In genomic region chr9:97553841-97554240, GRCh38 we compare ENCODE assay signal across 23 cellular contexts. TPM values are rescaled to one million over a fixed set of nuclear protein-coding genes. Genes with fewer than 3 reads are reported as not detected.
"Had no signal": no experiment of that assay in that cellular context is flagged by ENCODE, and none has a peak within 500 bp of the region (broad histone marks: within the 10 kb centered on the region; RNA-seq: fewer than 3 reads in every experiment).

No MANE protein-coding gene starts in this region.

- DNase-seq: cerebellar nuclear complex; effector CD8-positive, alpha-beta T cell; endodermal cell; foreskin keratinocyte; glutamatergic neuron; heart right ventricle; hippocampal formation; left colon; left ventricle myocardium superior; lower lobe of right lung; natural killer cell; sigmoid colon; stimulated activated CD4-positive, alpha-beta T cell treated with anti-CD3 and anti-CD28 coated beads, Interleukin-2, amount 100 ng/mL, for 24 hours; stimulated activated CD4-positive, alpha-beta T cell treated with anti-CD3 and anti-CD28 coated beads, Interleukin-4, amount 100 ng/mL, for 24 hours; stimulated activated naive CD4-positive, alpha-beta T cell treated with Interleukin-2 at 50 U/mL for 16 hours; stomach; upper lobe of left lung had no signal

- H3K36me3 ChIP-seq: neutrophil, upper lobe of left lung had no signal

- H3K27ac ChIP-seq: epithelial cell of prostate, foreskin keratinocyte, lower lobe of right lung, neutrophil, parathyroid adenoma, stomach, upper lobe of left lung had no signal

- ATAC-seq: esophagus mucosa; foreskin keratinocyte; heart right ventricle; left colon; left ventricle myocardium superior; lower lobe of right lung; natural killer cell; stimulated activated effector memory CD8-positive, alpha-beta T cell treated with anti-CD3 and anti-CD28 coated beads, Interleukin-12 subunit alpha, Interleukin-12 subunit beta, amount 100 ng/mL, for 72 hours had no signal

- H3K9me3 ChIP-seq: heart right ventricle, lower lobe of right lung, neutrophil, stomach, upper lobe of left lung had no signal

- H3K4me3 ChIP-seq: heart right ventricle, lower lobe of right lung, sigmoid colon, stomach, tibial nerve, upper lobe of left lung had no signal

- H3K4me1 ChIP-seq: foreskin keratinocyte had no signal

- H3K27me3 ChIP-seq: heart right ventricle, sigmoid colon, stomach, tibial nerve, upper lobe of left lung had no signal

RNA-seq across cellular contexts. Expression of gene TMOD1, which starts 52.4 kb away (rescaled TPM):
- total RNA-seq: foreskin keratinocyte had no signal
